ENCODE assay signal across 28 cellular contexts in the genomic region with DNA sequence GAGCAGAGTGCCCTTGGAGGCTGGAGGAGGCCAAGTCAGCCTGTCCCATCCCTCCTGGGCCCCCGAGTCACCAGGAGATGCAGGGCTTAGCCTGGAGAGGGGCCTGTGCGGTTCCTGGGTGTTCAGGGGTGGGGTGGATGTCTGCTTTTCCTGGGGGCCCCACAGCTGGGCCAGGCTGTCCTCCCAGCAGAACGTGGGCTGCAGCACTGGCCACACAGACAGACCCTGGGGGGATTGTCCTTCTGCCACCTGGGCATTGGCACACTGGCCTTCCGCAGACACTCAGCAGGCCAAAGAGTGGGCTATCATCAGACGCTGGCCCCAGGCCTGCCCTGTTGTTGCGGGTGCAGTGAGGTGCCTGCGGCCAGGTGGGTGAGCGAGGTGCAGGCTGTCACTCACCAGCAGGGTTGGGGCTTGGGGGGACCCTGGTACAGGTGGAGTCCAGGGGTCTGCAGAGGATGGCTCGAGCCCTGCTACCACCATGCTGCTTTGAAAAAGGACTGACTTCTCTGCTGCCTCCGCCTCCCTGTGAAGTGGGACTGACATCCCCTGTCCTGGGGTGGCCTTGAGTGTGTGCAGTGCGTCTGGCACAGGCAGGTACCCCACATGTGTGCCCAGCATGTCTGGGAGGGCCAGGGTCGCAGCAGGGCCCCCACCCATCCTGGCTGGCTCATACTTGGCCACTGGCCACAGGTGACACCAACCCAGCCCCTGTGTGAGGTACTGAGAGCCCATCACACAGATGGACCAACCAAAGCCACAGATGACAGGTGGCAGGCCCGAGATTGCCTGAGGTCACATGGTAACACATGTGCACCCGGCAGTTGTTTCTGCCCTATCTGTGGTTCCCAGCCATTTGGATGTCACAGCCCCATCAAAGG.
"Had no signal": no experiment of that assay in that cellular context is flagged by ENCODE, and none has a peak within 500 bp of the region (broad histone marks: within the 10 kb centered on the region; RNA-seq: fewer than 3 reads in every experiment).

No MANE protein-coding gene starts in this region.

- H2AFZ ChIP-seq: neural progenitor cell had no signal

- H3K27me3 ChIP-seq: breast epithelium, esophagus muscularis mucosa, foreskin keratinocyte, heart right ventricle, neural progenitor cell, sigmoid colon, uterus had no signal

- H3K4me1 Mint-ChIP-seq: activated B cell treated with CpG ODN at 0.5 μM for 24 hours; activated naive CD4-positive, alpha-beta T cell treated with anti-CD3 and anti-CD28 coated beads, Interleukin-2, amount 50 U/mL, for 24 hours; activated naive CD8-positive, alpha-beta T cell treated with anti-CD3 and anti-CD28 coated beads, Interleukin-2, amount 50 U/mL, for 24 hours; central memory CD8-positive, alpha-beta T cell; natural killer cell; stimulated activated effector memory CD8-positive, alpha-beta T cell treated with anti-CD3 and anti-CD28 coated beads, Interleukin-12 subunit alpha, Interleukin-12 subunit beta, amount 100 ng/mL, for 72 hours had no signal

- FAIRE-seq: islet of Langerhans, small intestine had no signal

- H3K4me2 ChIP-seq: neural progenitor cell had no signal

- H3K27me3 Mint-ChIP-seq: activated B cell treated with CpG ODN at 0.5 μM for 24 hours; activated CD8-positive, alpha-beta T cell treated with anti-CD3 and anti-CD28 coated beads for 36 hours; activated naive CD4-positive, alpha-beta T cell treated with anti-CD3 and anti-CD28 coated beads, Interleukin-2, amount 50 U/mL, for 24 hours; activated naive CD8-positive, alpha-beta T cell treated with anti-CD3 and anti-CD28 coated beads, Interleukin-2, amount 50 U/mL, for 24 hours; central memory CD8-positive, alpha-beta T cell; dendritic cell treated with granulocyte-macrophage colony-stimulating factor and Interleukin-4, amounts not matched to agents 40 ng/mL and 50 ng/mL, for 4 days; stimulated activated naive CD8-positive, alpha-beta T cell treated with anti-CD3 and anti-CD28 coated beads, Interleukin-15, Interleukin-2, amounts not matched to agents 100 ng/mL and 50 ng/mL, for 24 hours; type B pancreatic cell had no signal

- H3K4me1 ChIP-seq: breast epithelium, foreskin keratinocyte, neural progenitor cell had no signal

- DNase-seq: activated B cell treated with CpG ODN at 0.5 μM for 24 hours; activated CD4-positive, alpha-beta T cell treated with anti-CD3 and anti-CD28 coated beads, Interleukin-2, amount 50 U/mL, for 1 hour; activated CD8-positive, alpha-beta T cell treated with anti-CD3 and anti-CD28 coated beads for 36 hours; activated naive CD8-positive, alpha-beta T cell treated with anti-CD3 and anti-CD28 coated beads, Interleukin-2, amount 50 U/mL, for 24 hours; activated T-cell treated with anti-CD3 and anti-CD28 coated beads, Interleukin-2, amount 50 U/mL, for 48 hours; endodermal cell; foreskin keratinocyte; midbrain; natural killer cell; sigmoid colon; stimulated activated CD4-positive, alpha-beta T cell treated with anti-CD3 and anti-CD28 coated beads, Interleukin-4, amount 100 ng/mL, for 24 hours; T-helper 1 cell had no signal

- H3K36me3 Mint-ChIP-seq: activated naive CD4-positive, alpha-beta T cell treated with anti-CD3 and anti-CD28 coated beads, Interleukin-2, amount 50 U/mL, for 24 hours; natural killer cell; neural progenitor cell; stimulated activated effector memory CD8-positive, alpha-beta T cell treated with anti-CD3 and anti-CD28 coated beads, Interleukin-12 subunit alpha, Interleukin-12 subunit beta, amount 100 ng/mL, for 72 hours; type B pancreatic cell had no signal

- ATAC-seq: activated CD8-positive, alpha-beta T cell treated with anti-CD3 and anti-CD28 coated beads for 36 hours; activated naive CD8-positive, alpha-beta T cell treated with anti-CD3 and anti-CD28 coated beads, Interleukin-2, amount 50 U/mL, for 24 hours; foreskin keratinocyte; natural killer cell; stimulated activated effector memory CD8-positive, alpha-beta T cell treated with anti-CD3 and anti-CD28 coated beads, Interleukin-12 subunit alpha, Interleukin-12 subunit beta, amount 100 ng/mL, for 72 hours had no signal

- H3K9ac ChIP-seq: neural progenitor cell had no signal

- H3K4me3 Mint-ChIP-seq: activated B cell treated with CpG ODN at 0.5 μM for 24 hours; activated CD8-positive, alpha-beta T cell treated with anti-CD3 and anti-CD28 coated beads for 36 hours; activated naive CD4-positive, alpha-beta T cell treated with anti-CD3 and anti-CD28 coated beads, Interleukin-2, amount 50 U/mL, for 24 hours; activated naive CD8-positive, alpha-beta T cell treated with anti-CD3 and anti-CD28 coated beads, Interleukin-2, amount 50 U/mL, for 24 hours; central memory CD8-positive, alpha-beta T cell; dendritic cell treated with granulocyte-macrophage colony-stimulating factor and Interleukin-4, amounts not matched to agents 40 ng/mL and 50 ng/mL, for 4 days; endodermal cell; natural killer cell; neural progenitor cell; stimulated activated effector memory CD8-positive, alpha-beta T cell treated with anti-CD3 and anti-CD28 coated beads, Interleukin-12 subunit alpha, Interleukin-12 subunit beta, amount 100 ng/mL, for 72 hours; stimulated activated naive CD8-positive, alpha-beta T cell treated with anti-CD3 and anti-CD28 coated beads, Interleukin-15, Interleukin-2, amounts not matched to agents 100 ng/mL and 50 ng/mL, for 24 hours; T-helper 2 cell treated with Interferon-gamma antibody and Interleukin-4, amounts not matched to agents 5 μg/mL and 100 μg/mL, for 36 hours; type B pancreatic cell had no signal

- H3K27ac Mint-ChIP-seq: activated B cell treated with CpG ODN at 0.5 μM for 24 hours; activated CD8-positive, alpha-beta T cell treated with anti-CD3 and anti-CD28 coated beads for 36 hours; activated naive CD4-positive, alpha-beta T cell treated with anti-CD3 and anti-CD28 coated beads, Interleukin-2, amount 50 U/mL, for 24 hours; activated naive CD8-positive, alpha-beta T cell treated with anti-CD3 and anti-CD28 coated beads, Interleukin-2, amount 50 U/mL, for 24 hours; activated T-helper 2 cell treated with anti-CD3 and anti-CD28 coated beads, Interferon-gamma antibody, Interleukin-2, Interleukin-4, amounts not matched to agents 10 μg/mL and 5 μg/mL and 100 μg/mL, durations not matched to agents 14 hours and 24 hours and 36 hours; endodermal cell; natural killer cell; neural progenitor cell; stimulated activated effector memory CD8-positive, alpha-beta T cell treated with anti-CD3 and anti-CD28 coated beads, Interleukin-12 subunit alpha, Interleukin-12 subunit beta, amount 100 ng/mL, for 72 hours; stimulated activated naive CD8-positive, alpha-beta T cell treated with anti-CD3 and anti-CD28 coated beads, Interleukin-15, Interleukin-2, amounts not matched to agents 100 ng/mL and 50 ng/mL, for 24 hours; T-helper 2 cell treated with Interferon-gamma antibody and Interleukin-4, amounts not matched to agents 5 μg/mL and 100 μg/mL, for 36 hours had no signal

- H3K9me3 Mint-ChIP-seq: activated B cell treated with CpG ODN at 0.5 μM for 24 hours; activated CD8-positive, alpha-beta T cell treated with anti-CD3 and anti-CD28 coated beads for 36 hours; activated naive CD4-positive, alpha-beta T cell treated with anti-CD3 and anti-CD28 coated beads, Interleukin-2, amount 50 U/mL, for 24 hours; activated naive CD8-positive, alpha-beta T cell treated with anti-CD3 and anti-CD28 coated beads, Interleukin-2, amount 50 U/mL, for 24 hours; activated T-helper 2 cell treated with anti-CD3 and anti-CD28 coated beads, Interferon-gamma antibody, Interleukin-2, Interleukin-4, amounts not matched to agents 10 μg/mL and 5 μg/mL and 100 μg/mL, durations not matched to agents 14 hours and 24 hours and 36 hours; central memory CD8-positive, alpha-beta T cell; dendritic cell treated with granulocyte-macrophage colony-stimulating factor and Interleukin-4, amounts not matched to agents 40 ng/mL and 50 ng/mL, for 4 days; endodermal cell; natural killer cell; neural progenitor cell; stimulated activated effector memory CD8-positive, alpha-beta T cell treated with anti-CD3 and anti-CD28 coated beads, Interleukin-12 subunit alpha, Interleukin-12 subunit beta, amount 100 ng/mL, for 72 hours; stimulated activated naive CD8-positive, alpha-beta T cell treated with anti-CD3 and anti-CD28 coated beads, Interleukin-15, Interleukin-2, amounts not matched to agents 100 ng/mL and 50 ng/mL, for 24 hours; T-helper 2 cell treated with Interferon-gamma antibody and Interleukin-4, amounts not matched to agents 5 μg/mL and 100 μg/mL, for 36 hours; type B pancreatic cell had no signal

- H3K4me3 ChIP-seq: breast epithelium, esophagus muscularis mucosa, heart right ventricle, neural progenitor cell, sigmoid colon, thoracic aorta, uterus had no signal

- H3K27ac ChIP-seq: breast epithelium, esophagus muscularis mucosa, foreskin keratinocyte, heart right ventricle, neural progenitor cell, sigmoid colon, thoracic aorta had no signal

- H3K36me3 ChIP-seq: breast epithelium, esophagus muscularis mucosa, heart right ventricle, neural progenitor cell, sigmoid colon, thoracic aorta, uterus had no signal

- H3K9me3 ChIP-seq: breast epithelium, esophagus muscularis mucosa, heart right ventricle, sigmoid colon, thoracic aorta, uterus had no signal
